Comparison of ENCODE assay signal across 1 cellular context in genomic region chr7:26930845-26931244, GRCh38.
TF ChIP-seq lines count a peak whose summit lies in the region.

No MANE protein-coding gene starts in this region.

TF ChIP-seq in HepG2, 621 proteins besides CTCF, POLR2A, EP300 and RAD21 (continued from another document):
- TF ChIP-seq GRHL1 (CRISPR knock-in tag; conservative IDR thresholded peaks at IDR 0.05) (no peak), ZNF709 (CRISPR knock-in tag; IDR thresholded peaks at IDR 0.05) (no peak)
TF ChIP-seq in HepG2: peak in this region for 2.
